ENCODE assay signal across 28 cellular contexts in the genomic region with DNA sequence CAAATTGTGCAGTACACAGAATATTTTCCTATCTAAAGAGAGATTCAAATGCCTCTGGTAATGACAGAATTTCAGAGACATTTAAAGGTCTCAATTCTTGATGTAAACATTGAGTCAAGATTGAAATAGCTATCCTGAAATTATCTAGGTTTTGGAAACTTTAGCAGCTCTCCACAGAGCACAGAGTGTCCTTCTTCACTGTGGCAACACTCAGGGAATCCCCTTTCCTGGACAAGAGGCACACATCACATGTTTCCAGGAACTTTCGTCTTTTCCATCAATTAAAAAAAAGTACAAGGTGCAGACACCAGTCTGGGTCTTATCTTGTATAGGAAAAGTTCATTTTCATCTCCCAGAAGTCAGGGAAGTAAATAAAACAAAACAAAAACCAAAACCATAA.
"Had no signal": no experiment of that assay in that cellular context is flagged by ENCODE, and none has a peak within 500 bp of the region (broad histone marks: within the 10 kb centered on the region; RNA-seq: fewer than 3 reads in every experiment).

No MANE protein-coding gene starts in this region.

- H3K36me3 ChIP-seq: colonic mucosa, left lung, right lobe of liver, upper lobe of right lung had no signal

- H3K9me3 ChIP-seq: body of pancreas, colonic mucosa, left lung, right lobe of liver, upper lobe of right lung had no signal

- H3K36me3 Mint-ChIP-seq: activated CD8-positive, alpha-beta memory T cell treated with anti-CD3 and anti-CD28 coated beads, Interleukin-2, amount 10 ng/mL, durations not matched to agents 7 days and 5 days; activated naive CD4-positive, alpha-beta T cell treated with anti-CD3 and anti-CD28 coated beads, Interleukin-2, amount 10 ng/mL, durations not matched to agents 7 days and 5 days; mesothelial cell of epicardium; stimulated activated naive B cell treated with anti-CD40 and anti-IgM and Interleukin-4, amounts not matched to agents 10 μg/mL and 1 μg/mL and 100 μg/mL, for 72 hours had no signal

- H3K27me3 Mint-ChIP-seq: activated CD4-positive, alpha-beta T cell treated with anti-CD3 and anti-CD28 coated beads, Interleukin-2, amount 10 ng/mL, durations not matched to agents 24 days and 14 days; activated CD8-positive, alpha-beta memory T cell treated with anti-CD3 and anti-CD28 coated beads, Interleukin-2, amount 10 ng/mL, durations not matched to agents 7 days and 5 days; activated CD8-positive, alpha-beta T cell treated with anti-CD3 and anti-CD28 coated beads for 36 hours; activated naive CD4-positive, alpha-beta T cell treated with anti-CD3 and anti-CD28 coated beads, Interleukin-2, amount 10 ng/mL, durations not matched to agents 7 days and 5 days; naive thymus-derived CD8-positive, alpha-beta T cell; stimulated activated naive B cell treated with anti-CD40 and anti-IgM and Interleukin-4, amounts not matched to agents 10 μg/mL and 1 μg/mL and 100 μg/mL, for 72 hours; T-cell had no signal

- H3K4me1 Mint-ChIP-seq: activated CD8-positive, alpha-beta memory T cell treated with anti-CD3 and anti-CD28 coated beads, Interleukin-2, amount 10 ng/mL, durations not matched to agents 7 days and 5 days; activated naive CD4-positive, alpha-beta T cell treated with anti-CD3 and anti-CD28 coated beads, Interleukin-2, amount 10 ng/mL, durations not matched to agents 7 days and 5 days had no signal

- H3K4me3 Mint-ChIP-seq: activated CD4-positive, alpha-beta T cell treated with anti-CD3 and anti-CD28 coated beads, Interleukin-2, amount 10 ng/mL, durations not matched to agents 24 days and 14 days; activated CD8-positive, alpha-beta memory T cell treated with anti-CD3 and anti-CD28 coated beads, Interleukin-2, amount 10 ng/mL, durations not matched to agents 7 days and 5 days; activated CD8-positive, alpha-beta T cell treated with anti-CD3 and anti-CD28 coated beads for 36 hours; activated naive CD4-positive, alpha-beta T cell treated with anti-CD3 and anti-CD28 coated beads, Interleukin-2, amount 10 ng/mL, durations not matched to agents 7 days and 5 days; endodermal cell; mesothelial cell of epicardium; naive thymus-derived CD8-positive, alpha-beta T cell; stimulated activated naive B cell treated with anti-CD40 and anti-IgM and Interleukin-4, amounts not matched to agents 10 μg/mL and 1 μg/mL and 100 μg/mL, for 72 hours; T-cell; T-helper 2 cell treated with Interferon-gamma antibody and Interleukin-4, amounts not matched to agents 5 μg/mL and 100 μg/mL, for 36 hours had no signal

- H3K27ac ChIP-seq: body of pancreas, colonic mucosa, epithelial cell of prostate, left lung, right lobe of liver, upper lobe of right lung, VCaP had no signal

- ATAC-seq: activated CD4-positive, CD25-positive, alpha-beta regulatory T cell treated with anti-CD3 and anti-CD28 coated beads, Interleukin-2, amount 50 U/mL, for 24 hours; activated CD8-positive, alpha-beta memory T cell treated with anti-CD3 and anti-CD28 coated beads, Interleukin-2, amount 10 ng/mL, durations not matched to agents 7 days and 5 days; activated CD8-positive, alpha-beta T cell treated with anti-CD3 and anti-CD28 coated beads for 36 hours; body of pancreas; left lung; naive thymus-derived CD8-positive, alpha-beta T cell; right lobe of liver; stimulated activated naive B cell treated with anti-CD40 and anti-IgM and Interleukin-4, amounts not matched to agents 10 μg/mL and 1 μg/mL and 100 μg/mL, for 72 hours; T-cell; upper lobe of right lung had no signal

- H3K4me2 ChIP-seq: smooth muscle cell had no signal

- H3K27ac Mint-ChIP-seq: activated CD4-positive, alpha-beta T cell treated with anti-CD3 and anti-CD28 coated beads, Interleukin-2, amount 10 ng/mL, durations not matched to agents 24 days and 14 days; activated CD8-positive, alpha-beta memory T cell treated with anti-CD3 and anti-CD28 coated beads, Interleukin-2, amount 10 ng/mL, durations not matched to agents 7 days and 5 days; activated CD8-positive, alpha-beta T cell treated with anti-CD3 and anti-CD28 coated beads for 36 hours; activated naive CD4-positive, alpha-beta T cell treated with anti-CD3 and anti-CD28 coated beads, Interleukin-2, amount 10 ng/mL, durations not matched to agents 7 days and 5 days; endodermal cell; mesothelial cell of epicardium; naive thymus-derived CD8-positive, alpha-beta T cell; stimulated activated naive B cell treated with anti-CD40 and anti-IgM and Interleukin-4, amounts not matched to agents 10 μg/mL and 1 μg/mL and 100 μg/mL, for 72 hours; T-cell; T-helper 2 cell treated with Interferon-gamma antibody and Interleukin-4, amounts not matched to agents 5 μg/mL and 100 μg/mL, for 36 hours had no signal

- DNase-seq: activated CD4-positive, alpha-beta T cell treated with anti-CD3 and anti-CD28 coated beads, Interleukin-2, amount 10 ng/mL, durations not matched to agents 24 days and 14 days; activated CD8-positive, alpha-beta memory T cell treated with anti-CD3 and anti-CD28 coated beads, Interleukin-2, amount 10 ng/mL, durations not matched to agents 7 days and 5 days; activated CD8-positive, alpha-beta T cell treated with anti-CD3 and anti-CD28 coated beads for 36 hours; activated effector memory CD4-positive, alpha-beta T cell treated with anti-CD3 and anti-CD28 coated beads, Interleukin-2, amount 50 U/mL, for 16 hours; activated naive CD4-positive, alpha-beta T cell treated with anti-CD3 and anti-CD28 coated beads, Interleukin-2, amount 10 ng/mL, durations not matched to agents 7 days and 5 days; activated T-cell treated with anti-CD3 and anti-CD28 coated beads for 4 hours; anterior cingulate cortex; body of pancreas; central memory CD4-positive, alpha-beta T cell; colonic mucosa; endodermal cell; foreskin fibroblast; kidney; left lung; naive thymus-derived CD8-positive, alpha-beta T cell; right lobe of liver; stimulated activated CD4-positive, alpha-beta T cell treated with anti-CD3 and anti-CD28 coated beads, Interleukin-15, amount 100 ng/mL, for 24 hours; stimulated activated CD4-positive, alpha-beta T cell treated with anti-CD3 and anti-CD28 coated beads, Interleukin-2, amount 100 ng/mL, for 48 hours; stimulated activated CD8-positive, alpha-beta memory T cell treated with anti-CD3 and anti-CD28 coated beads, Interleukin-4, amount 100 ng/mL, for 48 hours; stimulated activated naive B cell treated with anti-CD40 and anti-IgM and Interleukin-4, amounts not matched to agents 10 μg/mL and 1 μg/mL and 100 μg/mL, for 72 hours; T-cell; upper lobe of right lung had no signal

- H3K4me3 ChIP-seq: body of pancreas, colonic mucosa, left lung, right lobe of liver, smooth muscle cell, upper lobe of right lung had no signal

- H3K9me3 Mint-ChIP-seq: activated CD4-positive, alpha-beta T cell treated with anti-CD3 and anti-CD28 coated beads, Interleukin-2, amount 10 ng/mL, durations not matched to agents 24 days and 14 days; activated CD8-positive, alpha-beta T cell treated with anti-CD3 and anti-CD28 coated beads for 36 hours; activated naive CD4-positive, alpha-beta T cell treated with anti-CD3 and anti-CD28 coated beads, Interleukin-2, amount 10 ng/mL, durations not matched to agents 7 days and 5 days; endodermal cell; mesothelial cell of epicardium; naive thymus-derived CD8-positive, alpha-beta T cell; stimulated activated naive B cell treated with anti-CD40 and anti-IgM and Interleukin-4, amounts not matched to agents 10 μg/mL and 1 μg/mL and 100 μg/mL, for 72 hours; T-cell; T-helper 2 cell treated with Interferon-gamma antibody and Interleukin-4, amounts not matched to agents 5 μg/mL and 100 μg/mL, for 36 hours had no signal

- H3K4me1 ChIP-seq: colonic mucosa, left lung, right lobe of liver, upper lobe of right lung had no signal

- H3K27me3 ChIP-seq: body of pancreas, colonic mucosa, left lung, right lobe of liver, upper lobe of right lung had no signal
